23 cellular contexts compared by ENCODE assay signal in genomic region chr1:159261726-159262494, GRCh38. TPM values are rescaled to one million over a fixed set of nuclear protein-coding genes. Genes with fewer than 3 reads are reported as not detected.
DNase-seq lines count a peak whose midpoint lies in the region; ATAC-seq and TF ChIP-seq lines count a peak whose summit lies in the region.
"Had no signal": no experiment of that assay in that cellular context is flagged by ENCODE, and none has a peak within 500 bp of the region (broad histone marks: within the 10 kb centered on the region; RNA-seq: fewer than 3 reads in every experiment).

No MANE protein-coding gene starts in this region.

- no peaks in the 10 kb centered on the region for H3K36me3 ChIP-seq in breast epithelium

- BruUV-seq in MCF 10A (replicated peaks; lab: Mats Ljungman, UMichigan): TSS peak; percentile 27

- intact Hi-C loops in MCF 10A (cut with micrococcal nuclease) (no loop called here), breast epithelium (cut with DNase I; ENCODE audit: low total_unique reads) (no loop called here)

- H3K9me3 Mint-ChIP-seq in MCF 10A (ENCODE audit: unreplicated experiment): peaks cover 6% of the 10 kb centered on the region

- H3K4me3 ChIP-seq in breast epithelium: no peak overlapping the region

- no peak for TF ChIP-seq POLR2A in breast epithelium (IDR thresholded peaks at IDR 0.05)

- TF ChIP-seq CTCF in MCF 10A (IDR thresholded peaks at IDR 0.05; ENCODE audit: unreplicated experiment) (no peak), breast epithelium (IDR thresholded peaks at IDR 0.05) (no peak), RWPE1 (conservative IDR thresholded peaks at IDR 0.05; ENCODE audit: low read depth) (no peak)

- no peaks in the 10 kb centered on the region for H3K9me3 ChIP-seq in breast epithelium

- H3K27ac ChIP-seq in breast epithelium (peak overlapping the region in 1 of 2 donors; percentile 58), RWPE1 (no peak overlapping the region), epithelial cell of prostate (peak overlapping the region; percentile 68)
- H3K27ac ChIP-seq: 22Rv1 had no signal

- no peak for ATAC-seq in HG03135 (IDR thresholded peaks at IDR 0.05; ENCODE audit: unreplicated experiment)
- ATAC-seq: CD8-positive, alpha-beta T cell had no signal

- H3K27ac Mint-ChIP-seq in MCF 10A (ENCODE audit: low read depth, unreplicated experiment): peak overlapping the region; percentile 86
- H3K27ac Mint-ChIP-seq: CD8-positive, alpha-beta T cell had no signal

- no peaks in the 10 kb centered on the region for H3K36me3 Mint-ChIP-seq in MCF 10A (ENCODE audit: insufficient read depth, unreplicated experiment)
- H3K36me3 Mint-ChIP-seq: CD8-positive, alpha-beta T cell had no signal

- H3K4me3 Mint-ChIP-seq in MCF 10A (ENCODE audit: unreplicated experiment): peak overlapping the region; percentile 48
- H3K4me3 Mint-ChIP-seq: CD8-positive, alpha-beta T cell had no signal

- no peaks in the 10 kb centered on the region for H3K27me3 Mint-ChIP-seq in MCF 10A (ENCODE audit: insufficient read depth, unreplicated experiment)

- H3K4me1 ChIP-seq in breast epithelium: no peaks in the 10 kb centered on the region

- POLR2A ChIA-PET in MCF 10A (lab: Yijun Ruan, JAX): no interaction called here
- POLR2A ChIA-PET in RWPE1 (lab: Yijun Ruan, JAX; ENCODE audit: low non-redundant PET): no interaction called here

- H3K4me1 Mint-ChIP-seq in MCF 10A (ENCODE audit: insufficient read depth, unreplicated experiment): peaks cover 37% of the 10 kb centered on the region

- CTCF ChIA-PET in MCF 10A (lab: Yijun Ruan, JAX): no interaction called here
- CTCF ChIA-PET in RWPE1 (lab: Yijun Ruan, JAX): no interaction called here

- no peaks in the 10 kb centered on the region for H3K27me3 ChIP-seq in breast epithelium

- DNase-seq in MCF 10A (ENCODE audit: unreplicated experiment): peak; percentile 58
- DNase-seq in breast epithelium (ENCODE audit: low spot score in 2 of 2): no peak
- peak; percentile 33 for DNase-seq in RWPE1 (ENCODE audit: low spot score)
- DNase-seq in epithelial cell of prostate (ENCODE audit: low read depth, low spot score): peak; percentile 27
- no peak for DNase-seq in hypothalamus (lab: John Stamatoyannopoulos, UW)
- no peak for DNase-seq in OCI-M2 (lab: John Stamatoyannopoulos, UW; ENCODE audit: unreplicated experiment)
- DNase-seq in mucosa of gallbladder (ENCODE audit: low spot score): no peak
- DNase-seq: ACHN; C1 segment of cervical spinal cord; CD8-positive, alpha-beta T cell; GDM1; KBM-7; NCI-H1105 treated with DMSO at 0.1 percent for 48 hours; NCI-H2029 treated with DMSO at 0.1 percent for 48 hours; NCI-H226; NCI-H510A treated with DMSO at 0.1 percent for 48 hours; NCI-H82; Right ventricle myocardium superior had no signal

RNA-seq across cellular contexts. Expression of gene FCER1A, which starts 40.2 kb away (rescaled TPM):
- total RNA-seq in MCF 10A (2022) (not detected in 2 replicates), breast epithelium (1 to 10 TPM in 2 of 3 donors, under 1 TPM in 1; 0.66 to 5.1 (median 2.0) TPM), mucosa of gallbladder (1.1 TPM)
- total RNA-seq: CD8-positive, alpha-beta T cell; Daoy; H4; SK-MEL-5 had no signal

RNA-seq across cellular contexts. Expression of gene ACKR1, which starts 57.2 kb away (rescaled TPM):
- total RNA-seq in MCF 10A (2022) (45.6 and 47.6 TPM in 2 replicates), breast epithelium (10 to 100 TPM; 32.3 to 83.2 (median 81.9) TPM), mucosa of gallbladder (23.3 TPM)
- total RNA-seq: CD8-positive, alpha-beta T cell; Daoy; H4; SK-MEL-5 had no signal

Comparison
In these comparisons a context has a peak if more than half of its experiments do, and no peak if none do; other contexts are left out.
1. DNase-seq: peak in MCF 10A (single experiment), RWPE1 (single experiment) and epithelial cell of prostate (single experiment); none in breast epithelium (0 of 2), hypothalamus (0 of 51), OCI-M2 (single experiment) and mucosa of gallbladder (single experiment).